In genomic region chr14:64879635-64880381, GRCh38 we compare ENCODE assay signal across 8 cellular contexts. TPM values are rescaled to one million over a fixed set of nuclear protein-coding genes. Genes with fewer than 3 reads are reported as not detected.
A peak's percentile ranks its signal among the peaks of the same experiment; 100 is the strongest.
DNase-seq lines count a peak whose midpoint lies in the region; ATAC-seq and TF ChIP-seq lines count a peak whose summit lies in the region.

SPTB (minus strand) TSS chr14:64879907; CDS start chr14:64823094, 56,813 bp downstream.

- no peak within 1 kb of the TSS for H3K9ac ChIP-seq in rectal smooth muscle tissue (ENCODE audit: low read length)

- no peaks in the 10 kb centered on the region for H3K9me3 ChIP-seq in Peyer's patch

- peak; percentile 51 for ATAC-seq in HG02763 (IDR thresholded peaks at IDR 0.05; ENCODE audit: unreplicated experiment)
- no peak for ATAC-seq in GM18861 (IDR thresholded peaks at IDR 0.05; ENCODE audit: unreplicated experiment)

- DNase-seq in Caki2 (ENCODE audit: low read depth) (peak; percentile 7), Peyer's patch (peak; percentile 25 to 64 (median 64)), cardiac septum (ENCODE audit: low spot score) (peak; percentile 83), GDM1 (lab: John Stamatoyannopoulos, UW) (no peak)
- DNase-seq in activated naive CD4-positive, alpha-beta T cell (lab: John Stamatoyannopoulos, UW), result peak; percentile 20 to 59 (median 24)

- in situ Hi-C loops in Caki2 (cut with HindIII; ENCODE audit: low pct_unique_long_range_greater_than_20kb, low sequenced_read_pairs), result no loop called here

- intact Hi-C loops in cardiac septum (cut with DNase I), result loop anchor here (2.0 kb wide), 2 partner anchors 37 to 55 kb away; no protein-coding TSS in a partner anchor

- H3K27ac ChIP-seq in Peyer's patch (no peak within 1 kb of the TSS), rectal smooth muscle tissue (ENCODE audit: low read depth, low read length) (no peak within 1 kb of the TSS)

- TF ChIP-seq CTCF in Peyer's patch (IDR thresholded peaks at IDR 0.05), result no peak

- H3K4me1 ChIP-seq in Peyer's patch (peaks cover 0 to 19% (median 3%) of the 10 kb centered on the region in 4 donors), rectal smooth muscle tissue (ENCODE audit: control insufficient read depth, insufficient read depth, low read length) (peaks cover 4% of the 10 kb centered on the region)

- peak within 1 kb of the TSS; percentile 42 to 64 (median 60) for H3K4me3 ChIP-seq in Peyer's patch
- H3K4me3 ChIP-seq in rectal smooth muscle tissue (ENCODE audit: low read length), result peak within 1 kb of the TSS; percentile 59

- TF ChIP-seq POLR2A in Peyer's patch (IDR thresholded peaks at IDR 0.05), result no peak

- H3K36me3 ChIP-seq in Peyer's patch (no peaks in the 10 kb centered on the region), rectal smooth muscle tissue (ENCODE audit: control insufficient read depth, insufficient read depth, low read length) (no peaks in the 10 kb centered on the region)

- peaks cover 0 to 6% of the 10 kb centered on the region in 2 donors for H3K27me3 ChIP-seq in Peyer's patch
- H3K27me3 ChIP-seq in rectal smooth muscle tissue (ENCODE audit: control insufficient read depth, insufficient read depth, low read length), result peaks cover 5% of the 10 kb centered on the region

RNA-seq across cellular contexts. Expression of gene SPTB, which starts in this region (rescaled TPM):
- total RNA-seq in Caki2 (2014; rRNA removed; shearing (Covaris generic); ENCODE audit: low replicate concordance), result 0.17 TPM in 1 of 2 replicates, not detected in the other
- total RNA-seq in Peyer's patch (1 to 10 TPM in 1 of 4 donors, under 1 TPM in 2, not detected in 1; 0.57 to 2.5 (median 0.94) TPM), cardiac septum (113 TPM)

Comparison
In these comparisons a context has a peak if more than half of its experiments do, and no peak if none do; other contexts are left out.
1. RNA of gene SPTB (total RNA-seq): 113 TPM in cardiac septum (single experiment); 0.57 to 2.5 TPM in Peyer's patch and 0.17 TPM in Caki2; every median in the first group is over 10 times any median in the second.
2. Peak in DNase-seq in Caki2; RNA of the gene not detected or under 1 TPM.